In the genomic region with DNA sequence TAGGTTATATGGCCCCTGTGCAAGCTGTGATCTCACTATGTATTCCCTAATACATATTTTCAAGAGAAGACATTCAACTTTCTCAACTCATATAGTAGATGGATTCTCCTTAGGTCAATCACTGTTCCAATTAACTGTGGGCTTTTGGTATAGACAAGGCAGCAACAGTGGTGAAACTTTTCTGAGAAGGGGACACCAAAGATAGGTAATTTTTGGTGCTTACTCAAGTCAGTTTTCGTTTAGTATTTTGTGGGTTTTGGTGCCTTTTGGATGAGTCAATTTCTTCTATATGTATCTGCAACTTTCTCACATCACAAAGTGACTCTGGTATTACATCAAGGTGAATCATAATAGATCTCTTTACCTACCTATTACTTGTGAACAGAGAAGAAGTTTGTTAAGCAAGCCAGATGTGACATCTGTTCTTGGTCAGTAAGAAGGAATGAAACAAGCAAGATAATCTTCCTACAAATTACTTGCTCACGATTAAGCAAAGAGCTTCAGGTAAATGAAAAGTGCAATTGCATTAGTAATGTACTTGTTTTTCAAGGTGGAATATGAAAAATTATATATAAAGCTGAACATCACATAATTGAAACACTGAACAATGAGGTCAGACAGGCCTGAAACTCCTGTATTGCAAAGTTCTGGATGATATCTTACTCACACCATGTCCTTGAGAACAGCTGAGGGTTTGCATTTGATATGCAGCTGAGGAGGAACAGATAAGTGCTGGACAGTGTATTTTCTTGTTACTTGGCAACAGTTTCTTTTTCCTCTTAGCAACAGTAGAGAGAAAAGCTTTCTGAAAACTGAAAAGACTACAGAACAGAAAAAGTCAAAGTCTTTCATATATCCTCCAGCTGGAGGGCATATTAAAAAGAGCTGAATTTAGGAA, we compare ENCODE assay signal across 14 cellular contexts.
DNase-seq lines count a peak whose midpoint lies in the region; ATAC-seq, FAIRE-seq and TF ChIP-seq lines count a peak whose summit lies in the region.
"Had no signal": no experiment of that assay in that cellular context is flagged by ENCODE, and none has a peak within 500 bp of the region (broad histone marks: within the 10 kb centered on the region; RNA-seq: fewer than 3 reads in every experiment).

No MANE protein-coding gene starts in this region.

- peak overlapping the region in 2 of 4 donors; percentile 15 to 31 for H3K27ac ChIP-seq in body of pancreas
- no peak overlapping the region for H3K27ac ChIP-seq in effector memory CD4-positive, alpha-beta T cell (ENCODE audit: insufficient read depth, low read length, poor library complexity, severe bottlenecking)
- H3K27ac ChIP-seq: suprapubic skin had no signal

- TF ChIP-seq CTCF in body of pancreas (IDR thresholded peaks at IDR 0.05) = no peak
- TF ChIP-seq CTCF in D721Med (IDR thresholded peaks at IDR 0.05; ENCODE audit: insufficient read depth, missing control alignments) = no peak

- H3K27me3 ChIP-seq in body of pancreas = no peaks in the 10 kb centered on the region
- H3K27me3 ChIP-seq in effector memory CD4-positive, alpha-beta T cell (replicated peaks; ENCODE audit: control insufficient read depth, insufficient read depth, low read length, poor library complexity, severe bottlenecking) = no peaks in the 10 kb centered on the region
- H3K27me3 ChIP-seq: suprapubic skin had no signal

- DNase-seq in AG20443 (ENCODE audit: low spot score) (peak; percentile 11), body of pancreas (peak in 2 of 4 donors; percentile 5 to 36), kidney glomerular epithelial cell (lab: John Stamatoyannopoulos, UW) (peak; percentile 8), cerebellar nuclear complex (lab: John Stamatoyannopoulos, UW) (no peak), DMS153 treated with DMSO at 0.1 percent for 48 hours (lab: John Stamatoyannopoulos, UW; ENCODE audit: unreplicated experiment) (no peak), D721Med (ENCODE audit: insufficient read length, low spot score) (no peak)
- no peak for DNase-seq in effector memory CD4-positive, alpha-beta T cell
- DNase-seq: CD8-positive, alpha-beta memory T cell; NCI-H510A; nephron progenitor cell; stimulated activated CD4-positive, alpha-beta T cell treated with anti-CD3 and anti-CD28 coated beads, Interleukin-1b, Interleukin-23, amount 100 ng/mL, for 48 hours had no signal

- no peak for FAIRE-seq in D721Med (lab: Jason Lieb, UNC)
- FAIRE-seq: colon had no signal

- no peaks in the 10 kb centered on the region for H3K9me3 ChIP-seq in body of pancreas
- H3K9me3 ChIP-seq in effector memory CD4-positive, alpha-beta T cell (ENCODE audit: control insufficient read depth, low read length) = no peaks in the 10 kb centered on the region
- H3K9me3 ChIP-seq: suprapubic skin had no signal

- peak; percentile 37 for ATAC-seq in HG03175 (IDR thresholded peaks at IDR 0.05; ENCODE audit: unreplicated experiment)
- peak; percentile 95 for ATAC-seq in body of pancreas

- H3K4me1 ChIP-seq in body of pancreas = peaks cover 11% of the 10 kb centered on the region
- H3K4me1 ChIP-seq in effector memory CD4-positive, alpha-beta T cell (ENCODE audit: control insufficient read depth, insufficient read depth, low read length, poor library complexity, severe bottlenecking) = no peaks in the 10 kb centered on the region
- H3K4me1 ChIP-seq: suprapubic skin had no signal

- TF ChIP-seq POLR2A in body of pancreas (IDR thresholded peaks at IDR 0.05) = no peak

- intact Hi-C loops in body of pancreas (cut with DNase I) = no loop called here

- H3K4me3 ChIP-seq in body of pancreas = no peak overlapping the region
- H3K4me3 ChIP-seq in effector memory CD4-positive, alpha-beta T cell (ENCODE audit: insufficient read depth, low read depth, low read length, poor library complexity, severe bottlenecking) = no peak overlapping the region
- H3K4me3 ChIP-seq: suprapubic skin had no signal

- H3K36me3 ChIP-seq in body of pancreas (replicated peaks in 1 of 2; ENCODE audit: insufficient read depth in 1 of 2, low read depth in 2 of 2) = no peaks in the 10 kb centered on the region
- H3K36me3 ChIP-seq in effector memory CD4-positive, alpha-beta T cell (ENCODE audit: control insufficient read depth, insufficient read depth, low read length) = no peaks in the 10 kb centered on the region
- H3K36me3 ChIP-seq: suprapubic skin had no signal

- 35 to 48% methylated on average over 2 of the region's 2 CpGs for WGBS in body of pancreas, 2 donors

Comparison
In these comparisons a context has a peak if more than half of its experiments do, and no peak if none do; other contexts are left out.
1. DNase-seq: peak in AG20443 (single experiment) and kidney glomerular epithelial cell (single experiment); none in cerebellar nuclear complex (0 of 2), effector memory CD4-positive, alpha-beta T cell (0 of 3), DMS153 treated with DMSO at 0.1 percent for 48 hours (single experiment) and D721Med (single experiment).